In genomic region chr4:145679520-145679919, GRCh38 we compare ENCODE assay signal across 9 cellular contexts. TPM values are rescaled to one million over a fixed set of nuclear protein-coding genes. Genes with fewer than 3 reads are reported as not detected.
DNase-seq lines count a peak whose midpoint lies in the region; ATAC-seq, FAIRE-seq and TF ChIP-seq lines count a peak whose summit lies in the region.
"Had no signal": no experiment of that assay in that cellular context is flagged by ENCODE, and none has a peak within 500 bp of the region (broad histone marks: within the 10 kb centered on the region; RNA-seq: fewer than 3 reads in every experiment).

No MANE protein-coding gene starts in this region.

- FAIRE-seq in GM19239 (lab: Jason Lieb, UNC), result no peak

- peaks cover 0 to 10% of the 10 kb centered on the region in 2 donors for H3K4me1 ChIP-seq in muscle layer of duodenum (ENCODE audit: control insufficient read depth in 1 of 2, insufficient read depth in 2 of 2, low read length in 2 of 2)

- H3K27me3 ChIP-seq in muscle layer of duodenum (ENCODE audit: low read depth, low read length), result no peaks in the 10 kb centered on the region

- DNase-seq in Caki2 (ENCODE audit: low read depth) (peak; percentile 75), NCI-H2081 (lab: John Stamatoyannopoulos, UW) (peak; percentile 31 to 74), cardiac fibroblast (ENCODE audit: low read depth in 2 of 2) (peak; percentile 49 to 86), GM19239 (ENCODE audit: insufficient read length, low spot score) (no peak), activated gamma-delta T cell treated with Interleukin-2 at 50 U/mL for 16 hours (no peak), erythroblast (lab: John Stamatoyannopoulos, UW) (no peak)

- TF ChIP-seq POLR2A in erythroblast (IDR thresholded peaks at IDR 0.05; ENCODE audit: low read length), result no peak

- in situ Hi-C loops in Caki2 (cut with HindIII; ENCODE audit: low pct_unique_long_range_greater_than_20kb, low sequenced_read_pairs), result no loop called here

- H3K36me3 ChIP-seq in muscle layer of duodenum (ENCODE audit: control insufficient read depth in 1 of 2, insufficient read depth in 2 of 2, low read length in 2 of 2), result no peaks in the 10 kb centered on the region

- TF ChIP-seq CTCF in cardiac fibroblast (IDR thresholded peaks at IDR 0.05; ENCODE audit: low read depth, low read length), result no peak

- ATAC-seq in GM21526 (IDR thresholded peaks at IDR 0.05; ENCODE audit: low FRiP score, unreplicated experiment), result no peak

- H3K27ac ChIP-seq in muscle layer of duodenum (ENCODE audit: low read length), result peak overlapping the region; percentile 58

- H3K9me3 ChIP-seq in muscle layer of duodenum (ENCODE audit: control insufficient read depth in 1 of 2, low read length in 2 of 2), result no peaks in the 10 kb centered on the region

- H3K4me3 ChIP-seq in cardiac fibroblast (replicated peaks in 1 of 2; ENCODE audit: low read depth in 2 of 2, low read length in 2 of 2) (no peak overlapping the region), muscle layer of duodenum (ENCODE audit: low read depth in 1 of 2, low read length in 2 of 2) (no peak overlapping the region)

RNA-seq across cellular contexts. Expression of gene C4orf51, which starts 0.4 kb away (rescaled TPM):
- total RNA-seq in Caki2 (2014; rRNA removed; shearing (Covaris generic); ENCODE audit: low replicate concordance), result not detected in 2 replicates
- total RNA-seq: liver had no signal

Comparison
In these comparisons a context has a peak if more than half of its experiments do, and no peak if none do; other contexts are left out.
1. DNase-seq: peak in Caki2 (single experiment), NCI-H2081 (2 of 2) and cardiac fibroblast (2 of 2); none in GM19239 (single experiment), activated gamma-delta T cell treated with Interleukin-2 at 50 U/mL for 16 hours (single experiment) and erythroblast (0 of 2).